14 cellular contexts compared by ENCODE assay signal in the genomic region with DNA sequence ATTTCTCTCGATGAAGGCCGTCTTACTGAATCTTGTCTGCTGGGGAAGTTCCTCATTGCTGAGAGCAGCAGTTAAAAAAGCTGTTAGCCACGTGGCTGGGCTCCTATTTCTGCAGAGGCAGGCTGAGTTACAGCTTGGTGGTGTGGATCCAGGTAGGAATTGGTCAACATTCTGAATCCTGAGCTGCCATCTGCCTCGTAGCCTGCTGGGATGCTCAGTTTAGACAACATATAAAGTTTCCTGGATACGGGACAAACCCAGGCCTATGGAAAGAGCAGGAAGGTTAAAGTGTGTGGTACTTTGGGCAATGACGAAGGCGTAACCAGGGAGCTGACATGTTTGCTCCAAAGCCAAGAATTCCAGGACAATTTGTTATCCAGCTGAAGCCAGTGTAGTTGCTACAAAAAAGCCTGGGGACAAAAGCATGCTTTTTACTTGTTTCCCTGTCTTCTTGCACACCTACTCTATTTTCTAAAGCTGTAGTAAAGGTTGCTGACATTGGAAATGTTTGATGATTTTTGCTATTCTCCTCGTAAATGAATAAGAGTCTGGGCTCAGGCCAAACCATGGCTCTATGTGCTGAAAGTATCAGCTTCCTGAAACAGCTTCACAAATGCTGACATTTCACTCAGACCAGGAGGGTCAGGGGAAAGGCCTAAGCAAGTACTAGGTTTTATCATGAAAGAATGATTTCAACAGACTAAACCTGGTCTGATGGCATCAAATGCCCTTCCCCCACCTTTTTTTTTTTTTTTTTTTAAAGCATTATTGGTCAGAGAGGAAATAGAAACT. TPM values are rescaled to one million over a fixed set of nuclear protein-coding genes. Genes with fewer than 3 reads are reported as not detected.
DNase-seq lines count a peak whose midpoint lies in the region; ATAC-seq and TF ChIP-seq lines count a peak whose summit lies in the region.
"Had no signal": no experiment of that assay in that cellular context is flagged by ENCODE, and none has a peak within 500 bp of the region (broad histone marks: within the 10 kb centered on the region; RNA-seq: fewer than 3 reads in every experiment).

No MANE protein-coding gene starts in this region.

- H3K4me1 ChIP-seq in left ventricle myocardium inferior (peaks cover 23% of the 10 kb centered on the region), upper lobe of right lung (no peaks in the 10 kb centered on the region)
- H3K4me1 ChIP-seq: suprapubic skin had no signal

- ATAC-seq in Right ventricle myocardium inferior (peak; percentile 77), upper lobe of right lung (peak; percentile 31), GM19351 (IDR thresholded peaks at IDR 0.05; ENCODE audit: unreplicated experiment) (no peak)
- ATAC-seq: left lobe of liver; naive thymus-derived CD4-positive, alpha-beta T cell had no signal

- H3K36me3 ChIP-seq in left ventricle myocardium inferior (no peaks in the 10 kb centered on the region), upper lobe of right lung (no peaks in the 10 kb centered on the region), MG63 (peaks cover 70% of the 10 kb centered on the region)
- H3K36me3 ChIP-seq: suprapubic skin had no signal

- H3K27ac ChIP-seq in left ventricle myocardium inferior (replicated peaks) = no peak overlapping the region
- H3K27ac ChIP-seq in layer of hippocampus (ENCODE audit: low read depth, low read length) = peak overlapping the region; percentile 36
- H3K27ac ChIP-seq in upper lobe of right lung = no peak overlapping the region
- H3K27ac ChIP-seq: suprapubic skin had no signal

- H3K4me3 ChIP-seq in left ventricle myocardium inferior (no peak overlapping the region), upper lobe of right lung (no peak overlapping the region), MG63 (no peak overlapping the region)
- H3K4me3 ChIP-seq: suprapubic skin had no signal

- H3K9me3 ChIP-seq in left ventricle myocardium inferior (replicated peaks) = no peaks in the 10 kb centered on the region
- H3K9me3 ChIP-seq in upper lobe of right lung = no peaks in the 10 kb centered on the region
- H3K9me3 ChIP-seq in MG63 = no peaks in the 10 kb centered on the region
- H3K9me3 ChIP-seq: suprapubic skin had no signal

- TF ChIP-seq CTCF in left ventricle myocardium inferior (IDR thresholded peaks at IDR 0.05; ENCODE audit: borderline replicate concordance) (no peak), upper lobe of right lung (IDR thresholded peaks at IDR 0.05) (no peak)

- DNase-seq in Right ventricle myocardium inferior (ENCODE audit: missing footprints) (no peak), left ventricle myocardium inferior (no peak), RPMI8226 (peak; percentile 93), upper lobe of right lung (no peak), NCI-H2081 treated with DMSO at 0.1 percent for 48 hours (lab: John Stamatoyannopoulos, UW) (no peak), MG63 (no peak)
- DNase-seq: activated CD4-positive, alpha-beta T cell treated with anti-CD3 and anti-CD28 coated beads, Interleukin-2, amount 50 U/mL, for 48 hours; Calu3; naive thymus-derived CD4-positive, alpha-beta T cell; SHP77 had no signal

- no peaks in the 10 kb centered on the region for H3K27me3 ChIP-seq in left ventricle myocardium inferior (ENCODE audit: low read depth)
- no peaks in the 10 kb centered on the region for H3K27me3 ChIP-seq in layer of hippocampus (ENCODE audit: control insufficient read depth, insufficient read depth, low read length)
- H3K27me3 ChIP-seq in upper lobe of right lung = no peaks in the 10 kb centered on the region
- no peaks in the 10 kb centered on the region for H3K27me3 ChIP-seq in MG63
- H3K27me3 ChIP-seq: suprapubic skin had no signal

- intact Hi-C loops in Right ventricle myocardium inferior (cut with DNase I) (no loop called here), left ventricle myocardium inferior (cut with micrococcal nuclease) (no loop called here), upper lobe of right lung (cut with DNase I) (no loop called here)

RNA-seq across cellular contexts. Expression of a gene that starts 12.4 kb away (rescaled TPM):
- total RNA-seq in Right ventricle myocardium inferior (0.35 TPM), left ventricle myocardium inferior (0.25 TPM), upper lobe of right lung (not detected)
- not detected in 2 replicates for total RNA-seq in MG63 (2014; rRNA removed; shearing (Covaris generic); ENCODE audit: low replicate concordance)
- total RNA-seq: left lobe of liver, suprapubic skin had no signal

RNA-seq across cellular contexts. Expression of a gene that starts 38.6 kb away (rescaled TPM):
- total RNA-seq in Right ventricle myocardium inferior (0.89 TPM), left ventricle myocardium inferior (1.6 TPM), upper lobe of right lung (3.3 TPM)
- total RNA-seq in MG63 (2014; rRNA removed; shearing (Covaris generic); ENCODE audit: low replicate concordance) = 0.07 TPM in 1 of 2 replicates, not detected in the other
- total RNA-seq: Calu3; left lobe of liver; naive thymus-derived CD4-positive, alpha-beta T cell; suprapubic skin had no signal
